ENCODE assay signal across 8 cellular contexts in genomic region chr12:33438890-33439586, GRCh38. TPM values are rescaled to one million over a fixed set of nuclear protein-coding genes. Genes with fewer than 3 reads are reported as not detected.
DNase-seq lines count a peak whose midpoint lies in the region; ATAC-seq, FAIRE-seq and TF ChIP-seq lines count a peak whose summit lies in the region.

No MANE protein-coding gene starts in this region.

- H3K23ac ChIP-seq in H1 (ENCODE audit: insufficient read length), result no peak overlapping the region

- peaks cover 0 to 4% (median 0%) of the 10 kb centered on the region in 7 donors for H3K9me3 Mint-ChIP-seq in CD4-positive, CD25-positive, alpha-beta regulatory T cell

- peak overlapping the region; percentile 88 for H3K18ac ChIP-seq in H1 (ENCODE audit: extremely low read depth, low read length)

- H2BK20ac ChIP-seq in H1 (ENCODE audit: low read length), result 0 out of 2 replicates have a peak overlapping the region, but pooled peaks have one; percentile 21

- no peak for TF ChIP-seq EP300 in H1 (IDR thresholded peaks at IDR 0.05; ENCODE audit: borderline replicate concordance in 1 of 2, low read depth in 2 of 2, low read length in 2 of 2)

- H3K4ac ChIP-seq in H1 (replicated peaks; ENCODE audit: insufficient read length, low read depth, low read length), result no peak overlapping the region

- no peaks in the 10 kb centered on the region for H4K20me1 ChIP-seq in H1 (replicated peaks in 1 of 2; ENCODE audit: control insufficient read depth in 1 of 2, insufficient read depth in 2 of 2, low read length in 2 of 2)

- no peak for FAIRE-seq in H1 (lab: Jason Lieb, UNC)

- H3K4me3 Mint-ChIP-seq in CD4-positive, CD25-positive, alpha-beta regulatory T cell, result peak overlapping the region in 3 of 4 donors; percentile 24 to 67 (median 51)

- 1% methylated on average over 59 of the region's 67 CpGs; no CpG with 5 or more reads in 1 of the 2 experiments for WGBS in H1 (ENCODE audit: extremely low coverage in 1 of 2, insufficient coverage in 1 of 2, insufficient read length in 1 of 2, insufficient replicate concordance in 2 of 2, low coverage in 1 of 2, low lambda C conversion rate in 2 of 2, missing lambda C conversion rate in 1 of 2), 2 experiments

- no peaks in the 10 kb centered on the region for H3K4me1 ChIP-seq in CD4-positive, CD25-positive, alpha-beta regulatory T cell (ENCODE audit: control insufficient read depth, insufficient read depth, low read length, poor library complexity, severe bottlenecking)
- H3K4me1 ChIP-seq in H1 (replicated peaks in 1 of 4; ENCODE audit: control insufficient read depth in 3 of 4, insufficient read depth in 4 of 4, low read length in 3 of 4) (peaks cover 0 to 6% (median 0%) of the 10 kb centered on the region in 4 experiments; a peak in 2 of 7 replicates), mucosa of descending colon (ENCODE audit: low read depth) (peaks cover 6% of the 10 kb centered on the region)

- no peak overlapping the region for H4K91ac ChIP-seq in H1 (replicated peaks; ENCODE audit: insufficient read length, low read length)

- no peak overlapping the region for H2BK120ac ChIP-seq in H1 (replicated peaks; ENCODE audit: low read depth, low read length)

- CTCF ChIA-PET in H1 (lab: Charles Lee; ENCODE audit: partially characterized antibody), result interaction anchor here (2.9 kb wide), 1 partner anchor 12 kb away, joined by 11 read pairs; no protein-coding TSS in a partner anchor

- H4K5ac ChIP-seq in H1 (ENCODE audit: insufficient read length, low read depth, low read length), result no peak overlapping the region

- ATAC-seq in CD4-positive, CD25-positive, alpha-beta regulatory T cell (ENCODE audit: low read depth in 2 of 2), result no peak
- ATAC-seq in mucosa of descending colon (peak; percentile 38), HG03439 (IDR thresholded peaks at IDR 0.05; ENCODE audit: unreplicated experiment) (no peak)

- TF ChIP-seq POLR2A in H1 (IDR thresholded peaks at IDR 0.05; ENCODE audit: control extremely low read depth in 1 of 2, low read depth in 2 of 2, low read length in 2 of 2), result 0 out of 3 replicates have a peak, but pooled peaks of 1 of the 2 experiments have one; percentile 46

- H3K27me3 Mint-ChIP-seq in CD4-positive, CD25-positive, alpha-beta regulatory T cell, result peaks cover 48% of the 10 kb centered on the region

- no peak overlapping the region for H3K14ac ChIP-seq in H1 (ENCODE audit: insufficient read length)

- intact Hi-C loops in mucosa of descending colon (cut with DNase I, micrococcal nuclease), result no loop called here

- peaks cover 13% of the 10 kb centered on the region for H3K23me2 ChIP-seq in H1 (ENCODE audit: low read depth, low read length)

- H4K8ac ChIP-seq in H1 (ENCODE audit: extremely low read depth, insufficient read depth, low read length), result peak overlapping the region; percentile 91

- 0 out of 4 replicates have a peak, but pooled peaks of 1 of the 2 experiments have one; percentile 1 for TF ChIP-seq RAD21 in H1 (IDR thresholded peaks at IDR 0.05 in 1 of 2, conservative IDR thresholded peaks at IDR 0.05 in 1 of 2; ENCODE audit: low read depth in 2 of 2, low read length in 2 of 2)

- POLR2A ChIA-PET in H1 (lab: Charles Lee; ENCODE audit: partially characterized antibody), result interaction anchor here (1.7 kb wide), 1 partner anchor 167 kb away, joined by 3 read pairs; no protein-coding TSS in a partner anchor

- H3K9ac ChIP-seq in H1 (replicated peaks in 1 of 4; ENCODE audit: extremely low read depth in 1 of 4, low read depth in 3 of 4, low read length in 3 of 4), result peak overlapping the region in 3 of 4 experiments; percentile 64 to 73 (median 68); a peak in 6 of 7 replicates

- no peak overlapping the region for H2BK5ac ChIP-seq in H1 (ENCODE audit: low read depth, low read length)

- no peaks in the 10 kb centered on the region for H3K79me1 ChIP-seq in H1 (ENCODE audit: low read depth, low read length)

- no peak overlapping the region for H3K27ac ChIP-seq in CD4-positive, CD25-positive, alpha-beta regulatory T cell (ENCODE audit: insufficient read depth, low read length, poor library complexity, severe bottlenecking)
- H3K27ac ChIP-seq in H1 (ENCODE audit: low read depth, low read length), result no peak overlapping the region

- H3K79me2 ChIP-seq in H1 (ENCODE audit: control insufficient read depth in 1 of 2, insufficient read depth in 2 of 2, low read length in 2 of 2), result 0 out of 4 replicates have a peak, but pooled peaks cover 0 to 5% of the 10 kb centered on the region in 2 experiments

- no peak for DNase-seq in CD4-positive, CD25-positive, alpha-beta regulatory T cell
- peak; percentile 26 for DNase-seq in NCI-H146 (lab: John Stamatoyannopoulos, UW)
- peak in 1 of 2 experiments; percentile 80 for DNase-seq in H1 (ENCODE audit: low read depth in 1 of 2, low spot score in 2 of 2)
- no peak for DNase-seq in mucosa of descending colon
- no peak for DNase-seq in NCI-H1694 treated with DMSO at 0.1 percent for 48 hours (lab: John Stamatoyannopoulos, UW)
- no peak for DNase-seq in SW480 (ENCODE audit: low spot score)
- no peak for DNase-seq in GDM1 (lab: John Stamatoyannopoulos, UW)

- no peaks in the 10 kb centered on the region for H3K36me3 ChIP-seq in CD4-positive, CD25-positive, alpha-beta regulatory T cell (ENCODE audit: control insufficient read depth, insufficient read depth, low read length)
- H3K36me3 ChIP-seq in H1 (ENCODE audit: control insufficient read depth in 2 of 4, insufficient read depth in 4 of 4, low read length in 3 of 4) (no peaks in the 10 kb centered on the region), mucosa of descending colon (ENCODE audit: low read depth) (no peaks in the 10 kb centered on the region)

- H3K4me3 ChIP-seq in CD4-positive, CD25-positive, alpha-beta regulatory T cell (ENCODE audit: low read depth, low read length), result no peak overlapping the region
- H3K4me3 ChIP-seq in H1 (ENCODE audit: extremely low read depth in 1 of 4, insufficient read depth in 2 of 4, low read depth in 3 of 4, low read length in 4 of 4) (peak overlapping the region; percentile 58 to 78 (median 73)), mucosa of descending colon (no peak overlapping the region)

- peaks cover 0 to 7% (median 3%) of the 10 kb centered on the region in 4 donors for H3K4me1 Mint-ChIP-seq in CD4-positive, CD25-positive, alpha-beta regulatory T cell

- H3K9me3 ChIP-seq in CD4-positive, CD25-positive, alpha-beta regulatory T cell (ENCODE audit: control insufficient read depth in 2 of 2, low read length in 2 of 2), result no peaks in the 10 kb centered on the region
- H3K9me3 ChIP-seq in H1 (ENCODE audit: insufficient read depth in 2 of 2, low read depth in 1 of 2, low read length in 1 of 2) (no peaks in the 10 kb centered on the region), mucosa of descending colon (no peaks in the 10 kb centered on the region)

- peak overlapping the region; percentile 81 for H2AFZ ChIP-seq in H1 (ENCODE audit: low read length)

- H3K27ac Mint-ChIP-seq in CD4-positive, CD25-positive, alpha-beta regulatory T cell, result no peak overlapping the region

- H2BK15ac ChIP-seq in H1 (ENCODE audit: low read length), result no peak overlapping the region

- H3K36me3 Mint-ChIP-seq in CD4-positive, CD25-positive, alpha-beta regulatory T cell, result no peaks in the 10 kb centered on the region

- H2AK5ac ChIP-seq in H1 (ENCODE audit: low read depth, low read length), result no peak overlapping the region

- no peak overlapping the region for H3K56ac ChIP-seq in H1 (replicated peaks; ENCODE audit: insufficient read length, low read depth, low read length)

- peak overlapping the region; percentile 91 for H2BK12ac ChIP-seq in H1 (ENCODE audit: low read depth, low read length)

- peaks cover 11% of the 10 kb centered on the region for H3K27me3 ChIP-seq in CD4-positive, CD25-positive, alpha-beta regulatory T cell (ENCODE audit: control insufficient read depth, insufficient read depth, low read length)
- peaks cover 9 to 32% (median 25%) of the 10 kb centered on the region in 4 experiments for H3K27me3 ChIP-seq in H1 (replicated peaks in 1 of 4; ENCODE audit: control insufficient read depth in 3 of 4, extremely low read depth in 1 of 4, insufficient read depth in 3 of 4, low read length in 3 of 4)

- TF ChIP-seq CTCF in H1 (IDR thresholded peaks at IDR 0.05; ENCODE audit: control extremely low read depth in 1 of 3, insufficient read depth in 1 of 3, low read depth in 1 of 3, low read length in 3 of 3) (no peak; a peak in 1 of 4 replicates), mucosa of descending colon (IDR thresholded peaks at IDR 0.05) (no peak)

- peak overlapping the region; percentile 85 to 100 for H3K4me2 ChIP-seq in H1 (ENCODE audit: insufficient read depth in 1 of 2, low read depth in 2 of 2, low read length in 2 of 2)

TF ChIP-seq in H1, 55 proteins besides CTCF, POLR2A, EP300 and RAD21 (continues in another document):
- no peak for TF ChIP-seq YY1 (IDR thresholded peaks at IDR 0.05; ENCODE audit: low read depth, low read length)
- no peak for TF ChIP-seq TCF12 (IDR thresholded peaks at IDR 0.05; ENCODE audit: low read depth, low read length)
- TF ChIP-seq HDAC2 (IDR thresholded peaks at IDR 0.05; ENCODE audit: borderline replicate concordance in 1 of 2, low read depth in 2 of 2, low read length in 2 of 2), result 0 out of 4 replicates have a peak, but pooled peaks of 1 of the 2 experiments have one; percentile 27
- no peak for TF ChIP-seq FOSL1 (IDR thresholded peaks at IDR 0.05; ENCODE audit: insufficient read depth, low read depth, low read length)
- TF ChIP-seq POU5F1 (IDR thresholded peaks at IDR 0.05; ENCODE audit: low read depth, low read length), result no peak

RNA-seq across cellular contexts. Expression of gene SYT10, which starts 0.6 kb away (rescaled TPM):
- not detected for total RNA-seq in CD4-positive, CD25-positive, alpha-beta regulatory T cell
- polyA plus RNA-seq in CD4-positive, CD25-positive, alpha-beta regulatory T cell, result not detected
- 2.6 and 3.2 TPM in 2 replicates for total RNA-seq in H1 (2021; fragmentation: NEBNext Ultra II Directional; extraction: Animal tissue kit (Norgen Biotek cat#: 25700))
- 0.60 and 0.97 TPM in 2 replicates for polyA plus RNA-seq in H1 (2011; rRNA removed)
- 0.89 TPM for polyA plus RNA-seq in H1 (2011; cell fraction: cytosol; rRNA removed)
- 2.0 TPM for polyA plus RNA-seq in H1 (2011; cell fraction: nucleus; rRNA removed)
- polyA plus RNA-seq in H1 (2012, experiment 1 of 2), result 0.87 to 2.6 TPM (median 1.6 TPM) in 4 replicates
- 0.24 TPM for polyA plus RNA-seq in H1 (2012, experiment 2 of 2)
- polyA plus RNA-seq in H1 (2013, experiment 1 of 2), result 1.3 TPM
- polyA plus RNA-seq in H1 (2013, experiment 2 of 2), result 1.2 TPM
- 6.0 and 6.3 TPM in 2 replicates for polyA minus RNA-seq in H1 (2011; rRNA and poly(A)+ RNA removed)
- polyA minus RNA-seq in H1 (2011; cell fraction: cytosol; rRNA and poly(A)+ RNA removed), result 2.9 TPM
- polyA minus RNA-seq in H1 (2011; cell fraction: nucleus; rRNA and poly(A)+ RNA removed), result 8.1 TPM
- total RNA-seq in mucosa of descending colon, result 1 to 10 TPM in 1 of 3 donors, under 1 TPM in 2; 0.14 to 2.0 (median 0.34) TPM

Comparison
In these comparisons a context has a peak if more than half of its experiments do, and no peak if none do; other contexts are left out.
1. H3K4me3 ChIP-seq: peak in H1 (4 of 4); none in CD4-positive, CD25-positive, alpha-beta regulatory T cell (single experiment) and mucosa of descending colon (single experiment).